Comparison of ENCODE assay signal across 8 cellular contexts in genomic region chr1:153611024-153611352, GRCh38. TPM values are rescaled to one million over a fixed set of nuclear protein-coding genes. Genes with fewer than 3 reads are reported as not detected.
A peak's percentile ranks its signal among the peaks of the same experiment; 100 is the strongest.
DNase-seq lines count a peak whose midpoint lies in the region; ATAC-seq and TF ChIP-seq lines count a peak whose summit lies in the region.
"Had no signal": no experiment of that assay in that cellular context is flagged by ENCODE, and none has a peak within 500 bp of the region (broad histone marks: within the 10 kb centered on the region; RNA-seq: fewer than 3 reads in every experiment).

No MANE protein-coding gene starts in this region.

- no peaks in the 10 kb centered on the region for H4K20me1 ChIP-seq in fibroblast of lung (ENCODE audit: control insufficient read depth, extremely low read depth, insufficient read depth, low read length)

- TF ChIP-seq EP300 in suprapubic skin (IDR thresholded peaks at IDR 0.05) = no peak

- H2AFZ ChIP-seq in fibroblast of lung (ENCODE audit: low read length) = no peak overlapping the region

- peak overlapping the region; percentile 92 for H3K4me2 ChIP-seq in fibroblast of lung (ENCODE audit: extremely low read depth, insufficient read depth, low read length)

- ATAC-seq in GM19023 (IDR thresholded peaks at IDR 0.05; ENCODE audit: unreplicated experiment) = no peak

- peaks cover 15% of the 10 kb centered on the region for H3K36me3 ChIP-seq in fibroblast of lung (ENCODE audit: control insufficient read depth, insufficient read depth, low read length)
- H3K36me3 ChIP-seq in suprapubic skin = peaks cover 16% of the 10 kb centered on the region
- no peaks in the 10 kb centered on the region for H3K36me3 ChIP-seq in effector memory CD4-positive, alpha-beta T cell (ENCODE audit: control insufficient read depth, insufficient read depth, low read length)

- H3K27me3 ChIP-seq in fibroblast of lung (ENCODE audit: control insufficient read depth, insufficient read depth, low read length) (no peaks in the 10 kb centered on the region), suprapubic skin (no peaks in the 10 kb centered on the region)
- H3K27me3 ChIP-seq in effector memory CD4-positive, alpha-beta T cell (replicated peaks; ENCODE audit: control insufficient read depth, insufficient read depth, low read length, poor library complexity, severe bottlenecking) = no peaks in the 10 kb centered on the region

- H3K27ac ChIP-seq in fibroblast of lung (ENCODE audit: insufficient read depth, low read length) = peak overlapping the region; percentile 86
- peak overlapping the region; percentile 94 for H3K27ac ChIP-seq in suprapubic skin
- no peak overlapping the region for H3K27ac ChIP-seq in effector memory CD4-positive, alpha-beta T cell (ENCODE audit: insufficient read depth, low read length, poor library complexity, severe bottlenecking)

- no peak overlapping the region for H3K4me3 ChIP-seq in NB4 (ENCODE audit: low read depth, low read length)
- H3K4me3 ChIP-seq in fibroblast of lung (replicated peaks in 1 of 4; ENCODE audit: control extremely low read depth in 1 of 4, insufficient read depth in 1 of 4, low read depth in 3 of 4, low read length in 4 of 4) = peak overlapping the region; percentile 87 to 92 (median 88)
- H3K4me3 ChIP-seq in suprapubic skin = peak overlapping the region; percentile 70
- H3K4me3 ChIP-seq in effector memory CD4-positive, alpha-beta T cell (ENCODE audit: insufficient read depth, low read depth, low read length, poor library complexity, severe bottlenecking) = no peak overlapping the region

- H3K4me1 ChIP-seq in fibroblast of lung (ENCODE audit: control insufficient read depth, extremely low read depth, insufficient read depth, low read length) (peaks cover 20% of the 10 kb centered on the region), suprapubic skin (peaks cover 83% of the 10 kb centered on the region)
- no peaks in the 10 kb centered on the region for H3K4me1 ChIP-seq in effector memory CD4-positive, alpha-beta T cell (ENCODE audit: control insufficient read depth, insufficient read depth, low read length, poor library complexity, severe bottlenecking)

- 30% methylated on average over 4 of the region's 4 CpGs for WGBS in suprapubic skin

- H3K9me3 ChIP-seq in fibroblast of lung (ENCODE audit: control insufficient read depth, insufficient read depth, low read depth, low read length) (no peaks in the 10 kb centered on the region), suprapubic skin (no peaks in the 10 kb centered on the region)
- no peaks in the 10 kb centered on the region for H3K9me3 ChIP-seq in effector memory CD4-positive, alpha-beta T cell (ENCODE audit: control insufficient read depth, low read length)

- H3K9ac ChIP-seq in fibroblast of lung (ENCODE audit: insufficient read depth, low read length) = no peak overlapping the region

- peaks cover 61% of the 10 kb centered on the region for H3K79me2 ChIP-seq in fibroblast of lung (ENCODE audit: control insufficient read depth, insufficient read depth, low read length)

- TF ChIP-seq POLR2A in NB4 (IDR thresholded peaks at IDR 0.05; ENCODE audit: extremely low read depth, insufficient read length) (no peak), suprapubic skin (IDR thresholded peaks at IDR 0.05) (no peak)

- TF ChIP-seq CTCF in NB4 (IDR thresholded peaks at IDR 0.05; ENCODE audit: low read depth, low read length) (no peak), fibroblast of lung (conservative IDR thresholded peaks at IDR 0.05 in 1 of 2, IDR thresholded peaks at IDR 0.05 in 1 of 2; ENCODE audit: low read depth in 1 of 2, low read length in 2 of 2) (no peak), suprapubic skin (IDR thresholded peaks at IDR 0.05) (no peak)

- DNase-seq in NB4 (ENCODE audit: low read depth) (peak; percentile 75), fibroblast of lung (ENCODE audit: low read depth in 2 of 2) (peak; percentile 48 to 72), suprapubic skin (ENCODE audit: low spot score in 2 of 2) (no peak), NCI-H446 (lab: John Stamatoyannopoulos, UW) (no peak)
- DNase-seq in effector memory CD4-positive, alpha-beta T cell = no peak
- DNase-seq: activated gamma-delta T cell, NCI-H1105 had no signal

RNA-seq across cellular contexts. Expression of gene S100A16, which starts 1.9 kb away (rescaled TPM):
- total RNA-seq in fibroblast of lung = 121 and 122 TPM in 2 replicates
- polyA plus RNA-seq in fibroblast of lung = 182 and 632 TPM in 2 replicates
- polyA plus RNA-seq in fibroblast of lung (2012) = 150 and 488 TPM in 2 replicates
- polyA minus RNA-seq in fibroblast of lung (ENCODE audit: low replicate concordance) = 153 and 449 TPM in 2 replicates
- 100 to 1,000 TPM; 133 to 668 (median 414) TPM for total RNA-seq in suprapubic skin

RNA-seq across cellular contexts. Expression of gene S100A14, which starts 5.1 kb away (rescaled TPM):
- total RNA-seq in fibroblast of lung (0.26 and 0.33 TPM in 2 replicates), suprapubic skin (100 to 1,000 TPM; 252 to 555 (median 445) TPM)
- 0.40 and 0.51 TPM in 2 replicates for polyA plus RNA-seq in fibroblast of lung
- polyA plus RNA-seq in fibroblast of lung (2012) = 0.35 and 0.51 TPM in 2 replicates
- not detected in 2 replicates for polyA minus RNA-seq in fibroblast of lung (ENCODE audit: low replicate concordance)

RNA-seq across cellular contexts. Expression of gene S100A13, which starts 16.3 kb away (rescaled TPM):
- total RNA-seq in fibroblast of lung = 105 and 172 TPM in 2 replicates
- polyA plus RNA-seq in fibroblast of lung = 399 TPM in 2 replicates
- polyA plus RNA-seq in fibroblast of lung (2012) = 418 and 440 TPM in 2 replicates
- 236 and 255 TPM in 2 replicates for polyA minus RNA-seq in fibroblast of lung (ENCODE audit: low replicate concordance)
- total RNA-seq in suprapubic skin = 10 to 100 TPM; 28.0 to 55.4 (median 43.1) TPM

RNA-seq across cellular contexts. Expression of gene S100A1, which starts 17.2 kb away (rescaled TPM):
- total RNA-seq in fibroblast of lung (0.17 TPM in 1 of 2 replicates, not detected in the other), suprapubic skin (10 to 100 TPM; 17.9 to 33.2 (median 21.1) TPM)
- 0.98 and 9.7 TPM in 2 replicates for polyA plus RNA-seq in fibroblast of lung
- polyA plus RNA-seq in fibroblast of lung (2012) = 1.3 and 8.2 TPM in 2 replicates
- polyA minus RNA-seq in fibroblast of lung (ENCODE audit: low replicate concordance) = 17.0 TPM in 1 of 2 replicates, not detected in the other

RNA-seq across cellular contexts. Expression of gene CHTOP, which starts 22.9 kb away (rescaled TPM):
- 22.6 and 34.0 TPM in 2 replicates for total RNA-seq in fibroblast of lung
- 47.6 and 52.2 TPM in 2 replicates for polyA plus RNA-seq in fibroblast of lung
- polyA plus RNA-seq in fibroblast of lung (2012) = 43.4 and 55.4 TPM in 2 replicates
- 9.3 and 14.1 TPM in 2 replicates for polyA minus RNA-seq in fibroblast of lung (ENCODE audit: low replicate concordance)
- 10 to 100 TPM; 56.8 to 78.1 (median 58.2) TPM for total RNA-seq in suprapubic skin

Comparison
In these comparisons a context has a peak if more than half of its experiments do, and no peak if none do; other contexts are left out.
1. DNase-seq: peak in NB4 (single experiment) and fibroblast of lung (2 of 2); none in suprapubic skin (0 of 2), NCI-H446 (0 of 2) and effector memory CD4-positive, alpha-beta T cell (0 of 3).
2. H3K4me3 ChIP-seq: peak in fibroblast of lung (4 of 4) and suprapubic skin (single experiment); none in NB4 (single experiment) and effector memory CD4-positive, alpha-beta T cell (single experiment).
3. RNA of gene S100A14, which starts 5.1 kb away (total RNA-seq): 252 to 555 TPM in suprapubic skin; 0.26 to 0.33 TPM in fibroblast of lung; every median in the first group is over 100 times any median in the second.